Comparison of ENCODE assay signal across 12 cellular contexts in genomic region chr16:77111057-77111456, GRCh38.
DNase-seq lines count a peak whose midpoint lies in the region.
"Had no signal": no experiment of that assay in that cellular context is flagged by ENCODE, and none has a peak within 500 bp of the region (broad histone marks: within the 10 kb centered on the region; RNA-seq: fewer than 3 reads in every experiment).

No MANE protein-coding gene starts in this region.

- DNase-seq in AML-193 (lab: John Stamatoyannopoulos, UW) (peak; percentile 10 to 27), KG1 (lab: John Stamatoyannopoulos, UW) (peak; percentile 13), MV-4-11 (lab: John Stamatoyannopoulos, UW) (peak; percentile 51), OCI-M1 (lab: John Stamatoyannopoulos, UW) (peak; percentile 3), NCI-H2196 (lab: John Stamatoyannopoulos, UW; ENCODE audit: unreplicated experiment) (no peak), globus pallidus (ENCODE audit: low spot score) (no peak), NCI-H69 (lab: John Stamatoyannopoulos, UW) (no peak)
- no peak for DNase-seq in stimulated activated CD4-positive, alpha-beta T cell treated with anti-CD3 and anti-CD28 coated beads, Interleukin-4, amount 100 ng/mL, for 24 hours
- DNase-seq: 8988T; CD4-positive, CD25-positive, alpha-beta regulatory T cell; DMS53; H9 had no signal

Comparison
In these comparisons a context has a peak if more than half of its experiments do, and no peak if none do; other contexts are left out.
1. DNase-seq: peak in AML-193 (2 of 2), KG1 (single experiment), MV-4-11 (single experiment) and OCI-M1 (single experiment); none in NCI-H2196 (single experiment), globus pallidus (single experiment), stimulated activated CD4-positive, alpha-beta T cell treated with anti-CD3 and anti-CD28 coated beads, Interleukin-4, amount 100 ng/mL, for 24 hours (single experiment) and NCI-H69 (single experiment).